ENCODE assay signal across 13 cellular contexts in the genomic region with DNA sequence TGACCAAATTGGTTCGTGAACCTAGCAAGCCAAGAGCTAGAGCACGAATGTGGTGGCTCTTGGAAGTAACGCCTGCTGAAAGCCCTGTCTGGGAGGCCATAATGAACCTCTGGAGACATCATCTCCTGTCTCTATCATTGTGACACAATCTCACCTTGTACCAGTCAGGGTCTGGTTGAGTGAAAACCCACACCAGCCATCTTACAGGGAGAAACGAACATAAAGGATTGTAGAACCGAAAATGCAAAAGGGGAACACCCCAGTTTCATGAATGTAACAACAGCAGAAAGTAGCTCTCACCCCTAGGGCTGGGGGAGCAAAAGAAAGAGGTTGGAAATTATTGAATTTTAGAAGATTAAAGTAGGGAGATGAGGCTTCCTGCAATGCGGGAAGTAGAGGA. TPM values are rescaled to one million over a fixed set of nuclear protein-coding genes. Genes with fewer than 3 reads are reported as not detected.
A peak's percentile ranks its signal among the peaks of the same experiment; 100 is the strongest.
DNase-seq lines count a peak whose midpoint lies in the region; ATAC-seq and TF ChIP-seq lines count a peak whose summit lies in the region.
"Had no signal": no experiment of that assay in that cellular context is flagged by ENCODE, and none has a peak within 500 bp of the region (broad histone marks: within the 10 kb centered on the region; RNA-seq: fewer than 3 reads in every experiment).

No MANE protein-coding gene starts in this region.

- H3K4me1 Mint-ChIP-seq in activated T-cell treated with anti-CD3 and anti-CD28 coated beads, Interleukin-2, amount 50 U/mL, for 4 hours (ENCODE audit: low read depth), result peaks cover 46% of the 10 kb centered on the region
- H3K4me1 Mint-ChIP-seq in endodermal cell, result no peaks in the 10 kb centered on the region

- H3K4me1 ChIP-seq in endodermal cell (ENCODE audit: control insufficient read depth, insufficient read depth, low read length) (no peaks in the 10 kb centered on the region), left ventricle myocardium inferior (no peaks in the 10 kb centered on the region)

- H3K4me3 Mint-ChIP-seq in activated T-cell treated with anti-CD3 and anti-CD28 coated beads, Interleukin-2, amount 50 U/mL, for 4 hours, result no peak overlapping the region
- H3K4me3 Mint-ChIP-seq in endodermal cell, result no peak overlapping the region
- H3K4me3 Mint-ChIP-seq: CD4-positive, CD25-positive, alpha-beta regulatory T cell; central memory CD8-positive, alpha-beta T cell; natural killer cell treated with Interleukin-12 subunit alpha and Interleukin-12 subunit beta and Interleukin-15 and Interleukin-18, amount 100 ng/mL, for 72 hours had no signal

- H3K9ac ChIP-seq in endodermal cell (ENCODE audit: extremely low read depth, low read length, poor library complexity, severe bottlenecking), result no peak overlapping the region

- 91 to 96% methylated on average over 3 to 6 of the region's 6 CpGs for WGBS in endodermal cell (ENCODE audit: insufficient coverage in 1 of 2, insufficient read length in 1 of 2), 2 experiments

- no peaks in the 10 kb centered on the region for H3K36me3 Mint-ChIP-seq in activated T-cell treated with anti-CD3 and anti-CD28 coated beads, Interleukin-2, amount 50 U/mL, for 4 hours (ENCODE audit: insufficient read depth)
- H3K36me3 Mint-ChIP-seq in endodermal cell (ENCODE audit: low read depth), result no peaks in the 10 kb centered on the region
- H3K36me3 Mint-ChIP-seq: CD4-positive, CD25-positive, alpha-beta regulatory T cell; natural killer cell treated with Interleukin-12 subunit alpha and Interleukin-12 subunit beta and Interleukin-15 and Interleukin-18, amount 100 ng/mL, for 72 hours had no signal

- H3K27me3 ChIP-seq in endodermal cell (ENCODE audit: control insufficient read depth, insufficient read depth, low read length, poor library complexity, severe bottlenecking) (no peaks in the 10 kb centered on the region), left ventricle myocardium inferior (ENCODE audit: low read depth) (peaks cover 9% of the 10 kb centered on the region)

- intact Hi-C loops in left ventricle myocardium inferior (cut with micrococcal nuclease), result no loop called here

- peak; percentile 47 for DNase-seq in GM13977 (ENCODE audit: low spot score)
- DNase-seq in SIG-M5 (lab: John Stamatoyannopoulos, UW), result peak; percentile 30
- DNase-seq in activated T-cell treated with anti-CD3 and anti-CD28 coated beads, Interleukin-2, amount 50 U/mL, for 4 hours, result no peak
- no peak for DNase-seq in endodermal cell
- no peak for DNase-seq in KG1 (lab: John Stamatoyannopoulos, UW)
- no peak for DNase-seq in left ventricle myocardium inferior
- DNase-seq: CD4-positive, CD25-positive, alpha-beta regulatory T cell; heart right ventricle; NCI-H1092 had no signal

- no peaks in the 10 kb centered on the region for H3K27me3 Mint-ChIP-seq in activated T-cell treated with anti-CD3 and anti-CD28 coated beads, Interleukin-2, amount 50 U/mL, for 4 hours (ENCODE audit: low read depth)
- peaks cover 2% of the 10 kb centered on the region for H3K27me3 Mint-ChIP-seq in endodermal cell (ENCODE audit: insufficient read depth)

- H3K36me3 ChIP-seq in endodermal cell (ENCODE audit: control insufficient read depth, insufficient read depth, low read length), result no peaks in the 10 kb centered on the region
- H3K36me3 ChIP-seq in left ventricle myocardium inferior, result no peaks in the 10 kb centered on the region
- H3K36me3 ChIP-seq: heart right ventricle had no signal

- H3K27ac ChIP-seq in endodermal cell (ENCODE audit: low read depth, low read length) (no peak overlapping the region), left ventricle myocardium inferior (replicated peaks) (no peak overlapping the region)

- no peak overlapping the region for H3K27ac Mint-ChIP-seq in endodermal cell
- H3K27ac Mint-ChIP-seq: natural killer cell treated with Interleukin-12 subunit alpha and Interleukin-12 subunit beta and Interleukin-15 and Interleukin-18, amount 100 ng/mL, for 72 hours had no signal

- ATAC-seq in GM21360 (IDR thresholded peaks at IDR 0.05; ENCODE audit: unreplicated experiment) (peak; percentile 69), HG03066 (IDR thresholded peaks at IDR 0.05; ENCODE audit: low read depth, unreplicated experiment) (peak; percentile 81)
- ATAC-seq in activated T-cell treated with anti-CD3 and anti-CD28 coated beads, Interleukin-2, amount 50 U/mL, for 4 hours, result no peak
- ATAC-seq: heart right ventricle; natural killer cell treated with Interleukin-12 subunit alpha and Interleukin-12 subunit beta and Interleukin-15 and Interleukin-18, amount 100 ng/mL, for 72 hours had no signal

- no peak for TF ChIP-seq CTCF in GM13977 (IDR thresholded peaks at IDR 0.05; ENCODE audit: extremely low read depth, insufficient read depth, missing control alignments)
- no peak for TF ChIP-seq CTCF in endodermal cell (conservative IDR thresholded peaks at IDR 0.05)
- no peak for TF ChIP-seq CTCF in left ventricle myocardium inferior (IDR thresholded peaks at IDR 0.05; ENCODE audit: borderline replicate concordance)

- H3K9me3 Mint-ChIP-seq in activated T-cell treated with anti-CD3 and anti-CD28 coated beads, Interleukin-2, amount 50 U/mL, for 4 hours, result no peaks in the 10 kb centered on the region
- peaks cover under 1% of the 10 kb centered on the region for H3K9me3 Mint-ChIP-seq in endodermal cell
- H3K9me3 Mint-ChIP-seq: CD4-positive, CD25-positive, alpha-beta regulatory T cell; central memory CD8-positive, alpha-beta T cell; natural killer cell treated with Interleukin-12 subunit alpha and Interleukin-12 subunit beta and Interleukin-15 and Interleukin-18, amount 100 ng/mL, for 72 hours had no signal

- no peak overlapping the region for H3K4me3 ChIP-seq in endodermal cell (ENCODE audit: low read length)
- no peak overlapping the region for H3K4me3 ChIP-seq in left ventricle myocardium inferior
- H3K4me3 ChIP-seq: heart right ventricle had no signal

- H3K9me3 ChIP-seq in endodermal cell (ENCODE audit: control insufficient read depth, low read length) (no peaks in the 10 kb centered on the region), left ventricle myocardium inferior (replicated peaks) (peaks cover 2% of the 10 kb centered on the region)
- H3K9me3 ChIP-seq: heart right ventricle had no signal

- in situ Hi-C loops in GM13977 (cut with MboI; ENCODE audit: low pct_unique_long_range_greater_than_20kb, low sequenced_read_pairs, unreplicated experiment), result no loop called here

RNA-seq across cellular contexts. Expression of a gene that starts 50.9 kb away (rescaled TPM):
- 10 to 100 TPM; 69.7 to 84.9 (median 77.4) TPM for total RNA-seq in activated T-cell treated with anti-CD3 and anti-CD28 coated beads, Interleukin-2, amount 50 U/mL, for 4 hours
- 10 to 100 TPM; 51.1 to 54.8 TPM for total RNA-seq in endodermal cell
- 63.9 TPM for polyA plus RNA-seq in endodermal cell (2013, experiment 1 of 2)
- polyA plus RNA-seq in endodermal cell (2013, experiment 2 of 2), result 66.7 TPM
- total RNA-seq in left ventricle myocardium inferior, result 56.7 TPM

Comparison
In these comparisons a context has a peak if more than half of its experiments do, and no peak if none do; other contexts are left out.
1. DNase-seq: peak in GM13977 (single experiment) and SIG-M5 (single experiment); none in activated T-cell treated with anti-CD3 and anti-CD28 coated beads, Interleukin-2, amount 50 U/mL, for 4 hours (single experiment), endodermal cell (single experiment), KG1 (single experiment) and left ventricle myocardium inferior (single experiment).
2. ATAC-seq: peak in GM21360 (single experiment) and HG03066 (single experiment); none in activated T-cell treated with anti-CD3 and anti-CD28 coated beads, Interleukin-2, amount 50 U/mL, for 4 hours (0 of 2).